17 cellular contexts compared by ENCODE assay signal in genomic region chr7:150330211-150330885, GRCh38. TPM values are rescaled to one million over a fixed set of nuclear protein-coding genes. Genes with fewer than 3 reads are reported as not detected.
"Had no signal": no experiment of that assay in that cellular context is flagged by ENCODE, and none has a peak within 500 bp of the region (broad histone marks: within the 10 kb centered on the region; RNA-seq: fewer than 3 reads in every experiment).

No MANE protein-coding gene starts in this region.

- FAIRE-seq: frontal cortex had no signal

- H3K27me3 ChIP-seq: cardiac muscle cell, dorsolateral prefrontal cortex, ovary, tibial artery had no signal

- H3K36me3 ChIP-seq: cardiac muscle cell, ovary had no signal

- ATAC-seq: activated naive CD4-positive, alpha-beta T cell treated with anti-CD3 and anti-CD28 coated beads, Interleukin-2, amount 50 U/mL, for 72 hours; activated T-cell treated with anti-CD3 and anti-CD28 coated beads, Interleukin-2, amount 50 U/mL, for 72 hours; left colon; stimulated activated memory B cell treated with anti-CD40 and anti-IgM and Interleukin-4, amounts not matched to agents 10 μg/mL and 1 μg/mL and 100 μg/mL, for 72 hours had no signal

- H3K9me3 ChIP-seq: ovary, tibial artery had no signal

- H3K4me3 ChIP-seq: cardiac muscle cell, dorsolateral prefrontal cortex, lung, ovary, tibial artery had no signal

- H3K27ac ChIP-seq: cardiac muscle cell, tibial artery had no signal

- DNase-seq: activated CD4-positive, alpha-beta T cell treated with anti-CD3 and anti-CD28 coated beads, Interleukin-2, amount 10 ng/mL, durations not matched to agents 7 days and 5 days; activated CD4-positive, CD25-positive, alpha-beta regulatory T cell; activated CD8-positive, alpha-beta memory T cell treated with anti-CD3 and anti-CD28 coated beads, Interleukin-2, amount 50 U/mL, for 48 hours; activated gamma-delta T cell; activated T-cell treated with anti-CD3 and anti-CD28 coated beads, Interleukin-2, amount 50 U/mL, for 72 hours; left colon; stimulated activated CD4-positive, alpha-beta T cell treated with anti-CD3 and anti-CD28 coated beads, Interleukin-12 subunit alpha, Interleukin-12 subunit beta, amount 100 ng/mL, for 4 hours; stimulated activated CD4-positive, alpha-beta T cell treated with anti-CD3 and anti-CD28 coated beads, Interleukin-2, amount 100 ng/mL, for 24 hours; tibial artery had no signal

RNA-seq across cellular contexts. Expression of gene RARRES2, which starts 11.1 kb away (rescaled TPM):
- total RNA-seq: activated CD4-positive, alpha-beta T cell treated with anti-CD3 and anti-CD28 coated beads, Interleukin-2, amount 10 ng/mL, durations not matched to agents 7 days and 5 days; activated T-cell treated with anti-CD3 and anti-CD28 coated beads, Interleukin-2, amount 50 U/mL, for 72 hours; pulmonary artery endothelial cell had no signal
